23 cellular contexts compared by ENCODE assay signal in the genomic region with DNA sequence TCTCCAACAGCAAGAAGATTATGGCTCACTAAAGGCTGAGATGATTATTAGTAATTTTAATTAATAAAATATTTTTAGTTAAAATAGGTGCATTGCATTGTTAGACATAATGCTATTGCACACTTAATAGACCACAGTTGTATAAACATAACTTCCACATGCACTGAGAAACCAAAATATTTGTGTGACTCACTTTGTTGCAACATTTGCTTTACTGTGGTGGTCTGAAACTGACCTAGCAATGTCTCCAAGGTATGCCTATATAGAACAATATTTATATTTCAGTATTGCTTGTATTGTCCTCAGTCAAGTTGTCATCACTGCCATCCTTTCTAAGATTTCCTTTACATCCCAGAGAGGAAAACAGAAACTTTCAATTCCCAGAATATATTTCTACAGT.
"Had no signal": no experiment of that assay in that cellular context is flagged by ENCODE, and none has a peak within 500 bp of the region (broad histone marks: within the 10 kb centered on the region; RNA-seq: fewer than 3 reads in every experiment).

No MANE protein-coding gene starts in this region.

- H3K9me3 ChIP-seq: suprapubic skin, tibial artery, uterus had no signal

- H3K36me3 Mint-ChIP-seq: immature natural killer cell, naive B cell had no signal

- H3K27ac ChIP-seq: coronary artery, gastroesophageal sphincter, neutrophil, skin epidermis, suprapubic skin, tibial artery, upper lobe of left lung, uterus had no signal

- H3K27me3 ChIP-seq: gastroesophageal sphincter, neutrophil, suprapubic skin, tibial artery, upper lobe of left lung, uterus had no signal

- H3K4me3 Mint-ChIP-seq: endodermal cell, immature natural killer cell, naive B cell, nephron progenitor cell had no signal

- H3K27ac Mint-ChIP-seq: endodermal cell, immature natural killer cell, naive B cell, nephron progenitor cell had no signal

- H3K4me3 ChIP-seq: coronary artery, gastroesophageal sphincter, lung, skin epidermis, suprapubic skin, tibial artery, upper lobe of left lung, uterus had no signal

- DNase-seq: effector CD4-positive, alpha-beta T cell; endodermal cell; erythroblast; foreskin fibroblast; immature natural killer cell; kidney; left cardiac atrium; left ventricle myocardium superior; mesendoderm; naive B cell; nephron progenitor cell; posterior cingulate gyrus; stimulated activated CD4-positive, alpha-beta T cell treated with anti-CD3 and anti-CD28 coated beads, Interleukin-12 subunit alpha, Interleukin-12 subunit beta, amount 100 ng/mL, for 4 hours; stimulated activated naive CD4-positive, alpha-beta T cell treated with Interleukin-2 at 50 U/mL for 16 hours; tibial artery; upper lobe of left lung; uterus had no signal

- H3K27me3 Mint-ChIP-seq: naive B cell had no signal

- H3K4me1 ChIP-seq: gastroesophageal sphincter, suprapubic skin, tibial artery, upper lobe of left lung, uterus had no signal

- H3K4me1 Mint-ChIP-seq: endodermal cell, immature natural killer cell, naive B cell, nephron progenitor cell had no signal

- H3K36me3 ChIP-seq: gastroesophageal sphincter, neutrophil, suprapubic skin, tibial artery, upper lobe of left lung, uterus had no signal
